24 cellular contexts compared by ENCODE assay signal in genomic region chr3:72381584-72381983, GRCh38.
DNase-seq lines count a peak whose midpoint lies in the region; ATAC-seq, FAIRE-seq and TF ChIP-seq lines count a peak whose summit lies in the region.
"Had no signal": no experiment of that assay in that cellular context is flagged by ENCODE, and none has a peak within 500 bp of the region (broad histone marks: within the 10 kb centered on the region; RNA-seq: fewer than 3 reads in every experiment).

No MANE protein-coding gene starts in this region.

- ATAC-seq in CD4-positive, CD25-positive, alpha-beta regulatory T cell (ENCODE audit: low read depth in 2 of 2), result no peak
- no peak for ATAC-seq in natural killer cell treated with Interleukin-12 subunit alpha and Interleukin-12 subunit beta and Interleukin-15 and Interleukin-18, amount 100 ng/mL, for 72 hours
- ATAC-seq in HG03280 (IDR thresholded peaks at IDR 0.05; ENCODE audit: unreplicated experiment), result no peak
- ATAC-seq in HG03039 (IDR thresholded peaks at IDR 0.05; ENCODE audit: unreplicated experiment), result no peak
- no peak for ATAC-seq in GM19452 (IDR thresholded peaks at IDR 0.05; ENCODE audit: unreplicated experiment)
- ATAC-seq: activated CD4-positive, CD25-positive, alpha-beta regulatory T cell treated with anti-CD3 and anti-CD28 coated beads, Interleukin-2, amount 50 U/mL, for 24 hours; activated CD8-positive, alpha-beta T cell treated with anti-CD3 and anti-CD28 coated beads for 36 hours had no signal

- TF ChIP-seq CTCF in Caco-2 (IDR thresholded peaks at IDR 0.05; ENCODE audit: insufficient read depth in 1 of 2, low read depth in 1 of 2, low read length in 1 of 2, severe bottlenecking in 1 of 2, unreplicated experiment in 1 of 2) (no peak), bronchial epithelial cell (IDR thresholded peaks at IDR 0.05; ENCODE audit: insufficient read depth, low read length, severe bottlenecking) (no peak)

- H3K27me3 Mint-ChIP-seq in CD4-positive, CD25-positive, alpha-beta regulatory T cell, result no peaks in the 10 kb centered on the region
- no peaks in the 10 kb centered on the region for H3K27me3 Mint-ChIP-seq in Caco-2 (ENCODE audit: insufficient read depth, unreplicated experiment)
- no peaks in the 10 kb centered on the region for H3K27me3 Mint-ChIP-seq in natural killer cell treated with Interleukin-12 subunit alpha and Interleukin-12 subunit beta and Interleukin-15 and Interleukin-18, amount 100 ng/mL, for 72 hours
- H3K27me3 Mint-ChIP-seq: activated CD8-positive, alpha-beta T cell treated with anti-CD3 and anti-CD28 coated beads for 36 hours; brain had no signal

- H3K9me3 ChIP-seq in CD4-positive, CD25-positive, alpha-beta regulatory T cell (ENCODE audit: control insufficient read depth in 2 of 2, low read length in 2 of 2), result no peaks in the 10 kb centered on the region
- no peaks in the 10 kb centered on the region for H3K9me3 ChIP-seq in Caco-2
- H3K9me3 ChIP-seq: adrenal gland, heart right ventricle, lower lobe of right lung, right atrium auricular region, spleen had no signal

- peaks cover 10% of the 10 kb centered on the region for H3K36me3 Mint-ChIP-seq in CD4-positive, CD25-positive, alpha-beta regulatory T cell
- H3K36me3 Mint-ChIP-seq in Caco-2 (ENCODE audit: insufficient read depth, unreplicated experiment), result peaks cover 24% of the 10 kb centered on the region
- H3K36me3 Mint-ChIP-seq in natural killer cell treated with Interleukin-12 subunit alpha and Interleukin-12 subunit beta and Interleukin-15 and Interleukin-18, amount 100 ng/mL, for 72 hours, result peaks cover 9% of the 10 kb centered on the region

- BruUV-seq in Caco-2 (replicated peaks; lab: Mats Ljungman, UMichigan), result no TSS peak

- H3K27ac Mint-ChIP-seq in CD4-positive, CD25-positive, alpha-beta regulatory T cell, result peak overlapping the region; percentile 54 to 67 (median 59)
- peak overlapping the region; percentile 29 for H3K27ac Mint-ChIP-seq in Caco-2 (ENCODE audit: unreplicated experiment)
- peak overlapping the region; percentile 19 to 23 for H3K27ac Mint-ChIP-seq in natural killer cell treated with Interleukin-12 subunit alpha and Interleukin-12 subunit beta and Interleukin-15 and Interleukin-18, amount 100 ng/mL, for 72 hours
- H3K27ac Mint-ChIP-seq: activated CD8-positive, alpha-beta T cell treated with anti-CD3 and anti-CD28 coated beads for 36 hours had no signal

- H3K9me3 Mint-ChIP-seq in CD4-positive, CD25-positive, alpha-beta regulatory T cell, result no peaks in the 10 kb centered on the region
- H3K9me3 Mint-ChIP-seq in Caco-2 (ENCODE audit: unreplicated experiment), result no peaks in the 10 kb centered on the region
- H3K9me3 Mint-ChIP-seq in natural killer cell treated with Interleukin-12 subunit alpha and Interleukin-12 subunit beta and Interleukin-15 and Interleukin-18, amount 100 ng/mL, for 72 hours, result no peaks in the 10 kb centered on the region
- H3K9me3 Mint-ChIP-seq: activated CD8-positive, alpha-beta T cell treated with anti-CD3 and anti-CD28 coated beads for 36 hours; brain had no signal

- no peaks in the 10 kb centered on the region for H3K4me1 ChIP-seq in CD4-positive, CD25-positive, alpha-beta regulatory T cell (ENCODE audit: control insufficient read depth, insufficient read depth, low read length, poor library complexity, severe bottlenecking)
- peaks cover 60% of the 10 kb centered on the region for H3K4me1 ChIP-seq in Caco-2

- peak overlapping the region in 1 of 4 donors; percentile 2 for H3K4me3 Mint-ChIP-seq in CD4-positive, CD25-positive, alpha-beta regulatory T cell
- H3K4me3 Mint-ChIP-seq in Caco-2 (ENCODE audit: unreplicated experiment), result no peak overlapping the region
- peak overlapping the region; percentile 17 for H3K4me3 Mint-ChIP-seq in natural killer cell treated with Interleukin-12 subunit alpha and Interleukin-12 subunit beta and Interleukin-15 and Interleukin-18, amount 100 ng/mL, for 72 hours
- H3K4me3 Mint-ChIP-seq: activated CD8-positive, alpha-beta T cell treated with anti-CD3 and anti-CD28 coated beads for 36 hours; brain had no signal

- DNase-seq in CD4-positive, CD25-positive, alpha-beta regulatory T cell, result no peak
- DNase-seq in Caco-2 (no peak), bronchial epithelial cell (ENCODE audit: low read depth) (no peak)
- DNase-seq in natural killer cell treated with Interleukin-12 subunit alpha and Interleukin-12 subunit beta and Interleukin-15 and Interleukin-18, amount 100 ng/mL, for 72 hours (ENCODE audit: low spot score), result no peak
- DNase-seq: activated CD8-positive, alpha-beta T cell treated with anti-CD3 and anti-CD28 coated beads for 36 hours; activated gamma-delta T cell; adrenal gland; C1 segment of cervical spinal cord; effector CD8-positive, alpha-beta T cell; heart right ventricle; Kasumi-1; kidney glomerular epithelial cell; lower lobe of right lung; NCI-H1694; NCI-H526; spleen had no signal

- no peak overlapping the region for H3K27ac ChIP-seq in CD4-positive, CD25-positive, alpha-beta regulatory T cell (ENCODE audit: insufficient read depth, low read length, poor library complexity, severe bottlenecking)
- H3K27ac ChIP-seq: adrenal gland, heart right ventricle, lower lobe of right lung, parathyroid adenoma, right atrium auricular region, spleen had no signal

- peaks cover 21% of the 10 kb centered on the region for H3K36me3 ChIP-seq in CD4-positive, CD25-positive, alpha-beta regulatory T cell (ENCODE audit: control insufficient read depth, insufficient read depth, low read length)
- H3K36me3 ChIP-seq in Caco-2 (ENCODE audit: control insufficient read depth, insufficient read depth, low read length), result 0 out of 2 replicates have a peak, but pooled peaks cover 2% of the 10 kb centered on the region
- peaks cover 3% of the 10 kb centered on the region for H3K36me3 ChIP-seq in bronchial epithelial cell (ENCODE audit: control insufficient read depth, insufficient read depth, low read length)

- CTCF ChIA-PET in Caco-2 (lab: Charles Lee), result no interaction called here

- no peak overlapping the region for H3K4me3 ChIP-seq in CD4-positive, CD25-positive, alpha-beta regulatory T cell (ENCODE audit: low read depth, low read length)
- H3K4me3 ChIP-seq in Caco-2 (ENCODE audit: low read depth, low read length) (no peak overlapping the region), bronchial epithelial cell (ENCODE audit: low read depth, low read length) (no peak overlapping the region)
- H3K4me3 ChIP-seq: adrenal gland, heart right ventricle, lower lobe of right lung, right atrium auricular region, spleen had no signal

- peak; percentile 70 for FAIRE-seq in bronchial epithelial cell (lab: Jason Lieb, UNC)
- FAIRE-seq: colon had no signal

- POLR2A ChIA-PET in Caco-2 (lab: Charles Lee), result no interaction called here

- H3K4me1 Mint-ChIP-seq in CD4-positive, CD25-positive, alpha-beta regulatory T cell, result peaks cover 9 to 83% (median 66%) of the 10 kb centered on the region in 4 donors
- peaks cover 47% of the 10 kb centered on the region for H3K4me1 Mint-ChIP-seq in Caco-2 (ENCODE audit: low read depth, unreplicated experiment)
- H3K4me1 Mint-ChIP-seq in natural killer cell treated with Interleukin-12 subunit alpha and Interleukin-12 subunit beta and Interleukin-15 and Interleukin-18, amount 100 ng/mL, for 72 hours (ENCODE audit: low read depth in 2 of 2), result peaks cover 61 to 65% of the 10 kb centered on the region in 2 donors

- no peaks in the 10 kb centered on the region for H3K27me3 ChIP-seq in CD4-positive, CD25-positive, alpha-beta regulatory T cell (ENCODE audit: control insufficient read depth, insufficient read depth, low read length)
- H3K27me3 ChIP-seq in Caco-2 (replicated peaks; ENCODE audit: control insufficient read depth, insufficient read depth, low read length) (no peaks in the 10 kb centered on the region), bronchial epithelial cell (ENCODE audit: control insufficient read depth, insufficient read depth, low read length) (no peaks in the 10 kb centered on the region)
- H3K27me3 ChIP-seq: adrenal gland, heart right ventricle, right atrium auricular region, spleen had no signal

- intact Hi-C loops in Caco-2 (cut with micrococcal nuclease; ENCODE audit: unreplicated experiment), result loop anchor here (5.0 kb wide), 1 partner anchor 66 kb away; the partner anchor contains the start of gene RYBP
